In genomic region chr6:168286779-168287446, GRCh38 we compare ENCODE assay signal across 2 cellular contexts. TPM values are rescaled to one million over a fixed set of nuclear protein-coding genes. Genes with fewer than 3 reads are reported as not detected.
"Had no signal": no experiment of that assay in that cellular context is flagged by ENCODE, and none has a peak within 500 bp of the region (broad histone marks: within the 10 kb centered on the region; RNA-seq: fewer than 3 reads in every experiment).

No MANE protein-coding gene starts in this region.

RNA-seq across cellular contexts. Expression of gene DACT2, which starts 32.7 kb away (rescaled TPM):
- total RNA-seq: naive thymus-derived CD8-positive, alpha-beta T cell; T-cell had no signal
- polyA plus RNA-seq: naive thymus-derived CD8-positive, alpha-beta T cell had no signal
